Comparison of ENCODE assay signal across 24 cellular contexts in the genomic region with DNA sequence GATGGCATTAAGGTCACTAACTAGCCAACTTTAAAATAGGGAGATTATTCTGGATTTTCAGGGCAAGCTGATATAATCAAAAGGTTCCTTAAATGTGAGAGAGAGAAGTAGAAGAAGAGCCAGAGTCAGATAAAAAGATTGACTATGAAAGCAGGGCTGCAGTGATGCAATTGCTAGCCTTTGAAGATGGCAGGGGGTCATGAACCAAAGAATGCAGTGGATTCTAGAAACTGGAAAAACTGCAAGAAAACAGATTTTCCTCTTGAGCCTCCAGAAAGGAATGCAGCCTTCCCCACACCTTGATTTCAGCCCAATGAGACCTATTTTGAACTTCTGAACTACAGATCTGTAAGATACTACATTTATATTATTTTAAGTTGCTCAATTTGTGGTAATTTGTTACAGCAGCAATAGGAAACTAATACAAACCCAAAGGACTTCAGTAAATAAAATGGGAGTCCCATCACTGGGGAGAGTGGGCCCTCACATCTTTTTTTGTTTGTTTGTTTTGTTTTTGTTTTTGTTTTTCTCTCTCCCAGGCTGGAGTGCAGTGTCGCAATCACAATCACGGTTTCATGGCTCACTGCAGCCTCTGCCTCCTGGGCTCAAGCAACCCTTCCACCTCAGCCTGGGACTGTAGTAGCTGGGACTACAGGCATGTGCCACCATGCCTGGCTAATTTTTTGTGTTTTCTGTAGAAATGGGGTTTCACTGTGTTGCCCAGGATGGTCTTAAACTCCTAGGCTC. TPM values are rescaled to one million over a fixed set of nuclear protein-coding genes. Genes with fewer than 3 reads are reported as not detected.
A peak's percentile ranks its signal among the peaks of the same experiment; 100 is the strongest.
DNase-seq lines count a peak whose midpoint lies in the region; ATAC-seq, FAIRE-seq and TF ChIP-seq lines count a peak whose summit lies in the region.
"Had no signal": no experiment of that assay in that cellular context is flagged by ENCODE, and none has a peak within 500 bp of the region (broad histone marks: within the 10 kb centered on the region; RNA-seq: fewer than 3 reads in every experiment).

No MANE protein-coding gene starts in this region.

- H4K91ac ChIP-seq in IMR-90 (ENCODE audit: insufficient read depth, low read depth, low read length) (no peak overlapping the region), trophoblast cell (ENCODE audit: low read depth, low read length) (peak overlapping the region; percentile 7)

- H3K36me3 ChIP-seq in IMR-90 (ENCODE audit: control insufficient read depth, insufficient read depth, low read length) (no peaks in the 10 kb centered on the region), K562 (ENCODE audit: control insufficient read depth, insufficient read depth, low read length) (no peaks in the 10 kb centered on the region), mesodermal cell (ENCODE audit: control insufficient read depth, insufficient read depth, low read length) (no peaks in the 10 kb centered on the region), trophoblast cell (ENCODE audit: control insufficient read depth in 1 of 2, insufficient read depth in 2 of 2, low read length in 2 of 2) (no peaks in the 10 kb centered on the region)
- H3K36me3 ChIP-seq: BE2C, Peyer's patch had no signal

- H2AFZ ChIP-seq in IMR-90 (replicated peaks; ENCODE audit: low read length, poor library complexity) (no peak overlapping the region), K562 (ENCODE audit: low read depth, low read length) (no peak overlapping the region), trophoblast cell (ENCODE audit: insufficient read depth, low read length, poor library complexity) (no peak overlapping the region)

- H3K14ac ChIP-seq in IMR-90 (replicated peaks; ENCODE audit: low read depth, low read length): no peak overlapping the region
- no peak overlapping the region for H3K14ac ChIP-seq in trophoblast cell (ENCODE audit: low read length)

- H3K56ac ChIP-seq in IMR-90 (ENCODE audit: extremely low read depth, insufficient read depth, low read length): no peak overlapping the region

- BruUV-seq in IMR-90 (replicated peaks; lab: Mats Ljungman, UMichigan): no TSS peak
- no TSS peak for BruUV-seq in K562 (replicated peaks; lab: Mats Ljungman, UMichigan)

- TF ChIP-seq POLR2A in IMR-90 (IDR thresholded peaks at IDR 0.05; ENCODE audit: low read depth, low read length) (no peak), K562 (conservative IDR thresholded peaks at IDR 0.05) (no peak)

- no peak for ATAC-seq in IMR-90 (ENCODE audit: low read depth)
- no peak for ATAC-seq in K562
- ATAC-seq in GM18502 (IDR thresholded peaks at IDR 0.05; ENCODE audit: poor library complexity, unreplicated experiment): no peak

- H3K79me1 ChIP-seq in IMR-90 (ENCODE audit: low read depth in 1 of 2, low read length in 2 of 2) (no peaks in the 10 kb centered on the region), trophoblast cell (ENCODE audit: low read length) (peaks cover 2% of the 10 kb centered on the region)

- TF ChIP-seq CTCF in IMR-90 (conservative IDR thresholded peaks at IDR 0.05; ENCODE audit: low read depth, low read length) (no peak), K562 (IDR thresholded peaks at IDR 0.05 in 2 of 3, conservative IDR thresholded peaks at IDR 0.05 in 1 of 3; ENCODE audit: insufficient read depth in 2 of 3, low read depth in 1 of 3, low read length in 3 of 3) (no peak), GM10248 (IDR thresholded peaks at IDR 0.05; ENCODE audit: control extremely low read depth, extremely low read depth, low read depth, missing control alignments) (no peak)

- no peak for TF ChIP-seq EP300 in K562 (IDR thresholded peaks at IDR 0.05; ENCODE audit: low read length)

- H3K9me1 ChIP-seq in IMR-90 (ENCODE audit: insufficient read depth, low read length) (peaks cover 5% of the 10 kb centered on the region; the same call in 1 of the 2 replicates), K562 (ENCODE audit: control insufficient read depth, insufficient read depth, low read length) (no peaks in the 10 kb centered on the region)

- no peak overlapping the region for H3K9ac ChIP-seq in IMR-90 (ENCODE audit: low read depth, low read length)
- H3K9ac ChIP-seq in K562 (ENCODE audit: insufficient read depth in 1 of 2, low read depth in 2 of 2, low read length in 2 of 2): no peak overlapping the region
- no peak overlapping the region for H3K9ac ChIP-seq in trophoblast cell (ENCODE audit: low read length)
- H3K9ac ChIP-seq: SK-N-SH had no signal

- no peak overlapping the region for H2BK5ac ChIP-seq in IMR-90 (ENCODE audit: low read depth, low read length, poor library complexity, severe bottlenecking)
- H2BK5ac ChIP-seq in trophoblast cell (ENCODE audit: low read depth, low read length, poor library complexity): peak overlapping the region; percentile 53

- DNase-seq in IMR-90 (no peak), K562 (ENCODE audit: extremely low read depth in 1 of 4, low spot score in 3 of 4) (no peak), trophoblast cell (peak in 1 of 2 donors; percentile 75), GM10248 (ENCODE audit: extremely low spot score) (no peak), urothelium cell line (ENCODE audit: low spot score) (no peak)
- DNase-seq: BE2C, Calu3, DMS79 treated with DMSO at 0.1 percent for 48 hours, Kasumi-1, NCI-H1092 treated with DMSO at 0.1 percent for 48 hours, NCI-H1436, NCI-H187, NCI-H2081 treated with DMSO at 0.1 percent for 48 hours, NCI-H2171, NCI-H226, NCI-H510A, NCI-H69, OCI-M1, Peyer's patch, SIG-M5, SK-N-SH, SW 1271 had no signal

- H3K4me3 ChIP-seq in IMR-90 (ENCODE audit: insufficient read depth, low read depth, low read length): no peak overlapping the region
- no peak overlapping the region for H3K4me3 ChIP-seq in K562
- no peak overlapping the region for H3K4me3 ChIP-seq in mesodermal cell (ENCODE audit: extremely low read depth, insufficient read depth, low read length, poor library complexity, severe bottlenecking)
- no peak overlapping the region for H3K4me3 ChIP-seq in trophoblast cell (ENCODE audit: low read depth, low read length)
- H3K4me3 ChIP-seq: Peyer's patch had no signal

- H3K4me1 ChIP-seq in IMR-90 (ENCODE audit: control insufficient read depth, insufficient read depth, low read length): peaks cover 6% of the 10 kb centered on the region
- no peaks in the 10 kb centered on the region for H3K4me1 ChIP-seq in K562 (replicated peaks in 1 of 2; ENCODE audit: control insufficient read depth in 2 of 2, insufficient read depth in 2 of 2, low read length in 2 of 2)
- peaks cover 4% of the 10 kb centered on the region for H3K4me1 ChIP-seq in mesodermal cell (ENCODE audit: control insufficient read depth, insufficient read depth, low read length, poor library complexity, severe bottlenecking)
- peaks cover 10 to 14% of the 10 kb centered on the region in 2 experiments for H3K4me1 ChIP-seq in trophoblast cell (ENCODE audit: control insufficient read depth in 1 of 2, insufficient read depth in 2 of 2, low read length in 2 of 2)
- H3K4me1 ChIP-seq: BE2C, Peyer's patch had no signal

- H3K27me3 ChIP-seq in IMR-90 (ENCODE audit: control insufficient read depth, insufficient read depth, low read length) (0 out of 2 replicates have a peak, but pooled peaks cover 1% of the 10 kb centered on the region), K562 (ENCODE audit: control insufficient read depth in 2 of 2, insufficient read depth in 2 of 2, low read length in 2 of 2) (peaks cover 0 to 6% of the 10 kb centered on the region in 2 experiments; a peak in 2 of 5 replicates), trophoblast cell (ENCODE audit: insufficient read depth, low read length) (no peaks in the 10 kb centered on the region)
- H3K27me3 ChIP-seq: BE2C, Peyer's patch had no signal

- H4K12ac ChIP-seq in trophoblast cell (ENCODE audit: low read depth, low read length): no peak overlapping the region

- H3K4me2 ChIP-seq in IMR-90 (ENCODE audit: low read depth, low read length) (no peak overlapping the region), K562 (ENCODE audit: insufficient read depth, low read length) (no peak overlapping the region), trophoblast cell (ENCODE audit: low read length) (no peak overlapping the region)
- H3K4me2 ChIP-seq: SK-N-SH had no signal

- H3K79me2 ChIP-seq in K562 (ENCODE audit: control insufficient read depth, insufficient read depth, low read length) (no peaks in the 10 kb centered on the region), trophoblast cell (ENCODE audit: control insufficient read depth, insufficient read depth, low read length, poor library complexity) (no peaks in the 10 kb centered on the region)

- H3K9me3 ChIP-seq in IMR-90 (ENCODE audit: control insufficient read depth, insufficient read depth, low read length): no peaks in the 10 kb centered on the region
- H3K9me3 ChIP-seq in K562 (replicated peaks; ENCODE audit: control insufficient read depth, insufficient read depth, low read depth, low read length): no peaks in the 10 kb centered on the region
- no peaks in the 10 kb centered on the region for H3K9me3 ChIP-seq in mesodermal cell (ENCODE audit: control insufficient read depth, low read length)
- no peaks in the 10 kb centered on the region for H3K9me3 ChIP-seq in trophoblast cell (ENCODE audit: insufficient read depth, low read depth, low read length)
- H3K9me3 ChIP-seq: BE2C, Peyer's patch, SK-N-SH had no signal

- H3K27ac ChIP-seq in IMR-90 (ENCODE audit: insufficient read depth, low read length) (no peak overlapping the region), K562 (ENCODE audit: extremely low read depth, low read depth, low read length) (no peak overlapping the region), mesodermal cell (ENCODE audit: low read depth, low read length, severe bottlenecking) (peak overlapping the region; percentile 66), trophoblast cell (ENCODE audit: low read depth, low read length) (peak overlapping the region; percentile 71)
- H3K27ac ChIP-seq: Peyer's patch had no signal

- no peaks in the 10 kb centered on the region for H4K20me1 ChIP-seq in IMR-90 (ENCODE audit: insufficient read depth, low read length)
- H4K20me1 ChIP-seq in K562 (replicated peaks; ENCODE audit: control insufficient read depth, insufficient read depth, low read length): no peaks in the 10 kb centered on the region

- WGBS in IMR-90 (ENCODE audit: extremely low coverage in 2 of 2, insufficient read length in 1 of 2), 2 experiments: no CpG with 5 or more reads among the region's 2 CpGs
- 8% methylated on average over 2 of the region's 2 CpGs for WGBS in K562 (ENCODE audit: insufficient coverage, low coverage, missing lambda C conversion rate)
- no CpG with 5 or more reads among the region's 2 CpGs for WGBS in mesodermal cell (ENCODE audit: insufficient coverage in 2 of 2), 2 experiments
- no CpG with 5 or more reads among the region's 2 CpGs for WGBS in trophoblast cell (ENCODE audit: extremely low coverage, insufficient coverage, insufficient read length)

- H2BK20ac ChIP-seq in IMR-90 (ENCODE audit: low read depth, low read length): no peak overlapping the region

- dilution Hi-C loops in IMR-90 (cut with HindIII; ENCODE audit: low sequenced_read_pairs, unreplicated experiment): no loop called here

- intact Hi-C loops in IMR-90 (cut with micrococcal nuclease): no loop called here
- intact Hi-C loops in K562 (cut with micrococcal nuclease): no loop called here

- H2AK9ac ChIP-seq in IMR-90 (replicated peaks; ENCODE audit: low read depth, low read length, poor library complexity): no peak overlapping the region

- H3K18ac ChIP-seq in IMR-90 (ENCODE audit: low read depth, low read length) (no peak overlapping the region), trophoblast cell (ENCODE audit: low read length) (no peak overlapping the region)

- H2BK15ac ChIP-seq in IMR-90 (ENCODE audit: low read depth, low read length): no peak overlapping the region

- CTCF ChIA-PET in IMR-90 (lab: Yijun Ruan, JAX) (no interaction called here), K562 (lab: Yijun Ruan, JAX; ENCODE audit: low intra/inter-chr PET ratio) (no interaction called here), GM10248 (lab: Yijun Ruan, JAX) (interaction anchor here (1.1 kb wide), 2 partner anchors 20 to 114 kb away, joined by 3 read pairs; no protein-coding TSS in a partner anchor)

- peak overlapping the region; percentile 40 for H2BK12ac ChIP-seq in trophoblast cell (ENCODE audit: low read length)

- POLR2A ChIA-PET in IMR-90 (lab: Charles Lee; ENCODE audit: unreplicated experiment) (no interaction called here), K562 (lab: Yijun Ruan, JAX) (no interaction called here), GM10248 (lab: Yijun Ruan, JAX) (interaction anchor here (0.6 kb wide), 1 partner anchor 27 kb away, joined by 3 read pairs; no protein-coding TSS in a partner anchor)

- H3K4ac ChIP-seq in IMR-90 (ENCODE audit: low read depth, low read length): no peak overlapping the region
- H3K4ac ChIP-seq in trophoblast cell (ENCODE audit: low read depth, low read length): no peak overlapping the region

- H4K8ac ChIP-seq in IMR-90 (ENCODE audit: low read depth in 2 of 2, low read length in 2 of 2) (no peak overlapping the region), trophoblast cell (ENCODE audit: low read depth, low read length) (no peak overlapping the region)

- no peak for FAIRE-seq in K562 (lab: Jason Lieb, UNC)
- no peak for FAIRE-seq in urothelium cell line (lab: Jason Lieb, UNC)

- H3K23ac ChIP-seq in IMR-90 (ENCODE audit: low read depth, low read length): no peak overlapping the region
- H3K23ac ChIP-seq in trophoblast cell (ENCODE audit: low read length): no peak overlapping the region

- no peak for TF ChIP-seq RAD21 in IMR-90 (IDR thresholded peaks at IDR 0.05; ENCODE audit: low read length)
- no peak for TF ChIP-seq RAD21 in K562 (CRISPR knock-in tag; conservative IDR thresholded peaks at IDR 0.05 in 1 of 2, IDR thresholded peaks at IDR 0.05 in 1 of 2)

- H4K5ac ChIP-seq in IMR-90 (ENCODE audit: low read depth, low read length): no peak overlapping the region

- H2AK5ac ChIP-seq in IMR-90 (ENCODE audit: low read depth, low read length): no peak overlapping the region
- H2AK5ac ChIP-seq in trophoblast cell (ENCODE audit: low read length): no peak overlapping the region

- H2BK120ac ChIP-seq in IMR-90 (ENCODE audit: low read depth, low read length) (no peak overlapping the region), trophoblast cell (ENCODE audit: insufficient read depth, low read length, poor library complexity) (no peak overlapping the region)

- in situ Hi-C loops in IMR-90 (cut with MboI; ENCODE audit: low sequenced_read_pairs): no loop called here
- in situ Hi-C loops in K562 (cut with MboI): no loop called here

RNA-seq across cellular contexts. Expression of gene RYK, which starts 31.4 kb away (rescaled TPM):
- total RNA-seq in IMR-90 (2012; rRNA removed) (106 TPM in 2 replicates), K562 (2014; rRNA removed) (16.1 and 20.1 TPM in 2 replicates), K562 (2014; rRNA removed; fragmentation: Illumina TruSeq; extraction: Trizol) (22.3 and 24.5 TPM in 2 replicates), K562 (2015; rRNA removed; fragmentation: Illumina TruSeq; extraction: Trizol) (23.8 and 29.5 TPM in 2 replicates), K562 (2021) (13.2 and 13.8 TPM in 2 replicates)
- polyA plus RNA-seq in IMR-90 (2012; rRNA removed) (35.0 and 42.4 TPM in 2 replicates), K562 (2011; rRNA removed) (22.1 and 23.8 TPM in 2 replicates), K562 (2014; fragmentation: Illumina TruSeq; extraction: Trizol) (19.7 and 25.1 TPM in 2 replicates), K562 (2014; fragmentation: Nextera tagmentation; extraction: Ambion mirVana) (1 to 10 TPM; 4.2 to 4.9 TPM), K562 (2014; rRNA removed) (15.3 and 16.6 TPM in 2 replicates)
- 12.1 and 16.0 TPM in 2 replicates for polyA plus RNA-seq in IMR-90 (2012; cell fraction: cytosol; rRNA removed)
- polyA plus RNA-seq in IMR-90 (2012; cell fraction: nucleus; rRNA removed; ENCODE audit: low replicate concordance): 16.5 and 76.9 TPM in 2 replicates
- total RNA-seq in K562 (2011; cell fraction: chromatin; rRNA removed; ENCODE audit: low replicate concordance): 31.7 and 76.0 TPM in 2 replicates
- total RNA-seq in K562 (2011; cell fraction: nucleolus; rRNA removed): 10.7 and 16.3 TPM in 2 replicates
- 39.4 and 55.0 TPM in 2 replicates for total RNA-seq in K562 (2011; cell fraction: nucleoplasm; rRNA removed)
- 7.5 and 12.4 TPM in 2 replicates for polyA plus RNA-seq in K562 (2011; cell fraction: cytosol; rRNA removed)
- 37.1 and 37.4 TPM in 2 replicates for polyA plus RNA-seq in K562 (2011; cell fraction: nucleus; rRNA removed)
- polyA plus RNA-seq in K562 (2012): 9.5 and 12.1 TPM in 2 replicates
- 26.9 and 36.9 TPM in 2 replicates for polyA minus RNA-seq in K562 (2011; rRNA and poly(A)+ RNA removed)
- polyA minus RNA-seq in K562 (2011; cell fraction: cytosol; rRNA and poly(A)+ RNA removed): 6.3 and 7.3 TPM in 2 replicates
- 24.6 and 36.5 TPM in 2 replicates for polyA minus RNA-seq in K562 (2011; cell fraction: nucleus; rRNA and poly(A)+ RNA removed)
- 56.1 TPM for polyA plus RNA-seq in mesodermal cell (2013, experiment 1 of 2)
- polyA plus RNA-seq in mesodermal cell (2013, experiment 2 of 2): 60.1 TPM
- polyA plus RNA-seq in trophoblast cell (2013): 52.2 and 52.9 TPM in 2 replicates

Comparison
In these comparisons a context has a peak if more than half of its experiments do, and no peak if none do; other contexts are left out.
1. H3K27ac ChIP-seq: peak in mesodermal cell (single experiment) and trophoblast cell (single experiment); none in IMR-90 (single experiment) and K562 (single experiment).